In the genomic region with DNA sequence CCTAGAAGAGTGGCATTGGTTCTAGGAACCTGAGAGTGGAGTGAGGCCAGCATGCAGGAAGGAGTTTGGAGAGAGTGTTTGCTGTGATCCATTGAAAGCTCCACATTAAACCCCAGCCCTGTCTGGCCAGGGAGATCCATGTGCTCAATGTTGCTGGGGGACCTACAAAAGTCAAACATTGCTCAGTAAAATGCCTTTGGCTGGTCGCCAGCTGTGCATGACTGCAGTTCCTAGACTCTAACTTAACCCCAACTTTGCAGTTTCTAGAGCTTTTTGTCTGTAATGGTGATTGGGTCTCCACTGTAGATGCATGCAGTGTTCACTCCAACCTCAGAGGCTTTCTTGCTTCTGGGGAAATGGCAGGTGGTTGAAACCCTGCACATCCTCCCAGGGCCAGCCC, we compare ENCODE assay signal across 25 cellular contexts.
DNase-seq lines count a peak whose midpoint lies in the region; ATAC-seq and TF ChIP-seq lines count a peak whose summit lies in the region.
"Had no signal": no experiment of that assay in that cellular context is flagged by ENCODE, and none has a peak within 500 bp of the region (broad histone marks: within the 10 kb centered on the region; RNA-seq: fewer than 3 reads in every experiment).

No MANE protein-coding gene starts in this region.

- TF ChIP-seq EP300 in SK-N-SH (IDR thresholded peaks at IDR 0.05; ENCODE audit: borderline replicate concordance in 1 of 2, low read depth in 1 of 2, low read length in 1 of 2) = no peak
- no peak for TF ChIP-seq EP300 in ovary (IDR thresholded peaks at IDR 0.05)

- H2AFZ ChIP-seq in SK-N-SH (ENCODE audit: low read depth) = no peak overlapping the region

- no peak overlapping the region for H3K4me2 ChIP-seq in SK-N-SH

- no peak for ATAC-seq in SK-N-SH treated with all-trans-retinoic acid at 6 μM for 48 hours
- no peak for ATAC-seq in RWPE2 (ENCODE audit: low read depth)
- ATAC-seq in esophagus mucosa = no peak
- no peak for ATAC-seq in HG03025 (IDR thresholded peaks at IDR 0.05; ENCODE audit: low FRiP score, unreplicated experiment)
- ATAC-seq: activated T-cell treated with anti-CD3 and anti-CD28 coated beads, Interleukin-2, amount 50 U/mL, for 72 hours; left ventricle myocardium superior; right cardiac atrium had no signal

- TF ChIP-seq POLR2A in ovary (IDR thresholded peaks at IDR 0.05) (no peak), esophagus squamous epithelium (IDR thresholded peaks at IDR 0.05) (no peak)

- H3K36me3 ChIP-seq in SK-N-SH (replicated peaks in 1 of 2; ENCODE audit: control insufficient read depth in 1 of 2, insufficient read depth in 2 of 2, low read length in 1 of 2) (peaks cover 3 to 22% of the 10 kb centered on the region in 2 experiments), RWPE2 (ENCODE audit: low read depth) (no peaks in the 10 kb centered on the region), ovary (no peaks in the 10 kb centered on the region), esophagus squamous epithelium (no peaks in the 10 kb centered on the region)
- H3K36me3 ChIP-seq: thoracic aorta had no signal

- H3K27ac ChIP-seq in SK-N-SH (ENCODE audit: low read depth in 2 of 2, low read length in 1 of 2) = no peak overlapping the region
- H3K27ac ChIP-seq in RWPE2 (ENCODE audit: poor library complexity, severe bottlenecking) = peak overlapping the region; percentile 14
- no peak overlapping the region for H3K27ac ChIP-seq in ovary
- H3K27ac ChIP-seq in esophagus squamous epithelium = no peak overlapping the region
- H3K27ac ChIP-seq: thoracic aorta had no signal

- H3K9ac ChIP-seq in SK-N-SH = no peak overlapping the region

- H3K27me3 ChIP-seq in SK-N-SH (ENCODE audit: insufficient read depth) (no peaks in the 10 kb centered on the region), RWPE2 (ENCODE audit: insufficient read depth, poor library complexity, severe bottlenecking) (no peaks in the 10 kb centered on the region), ovary (no peaks in the 10 kb centered on the region), esophagus squamous epithelium (no peaks in the 10 kb centered on the region)

- no peaks in the 10 kb centered on the region for H3K79me2 ChIP-seq in SK-N-SH (ENCODE audit: insufficient read depth)

- POLR2A ChIA-PET in SK-N-SH (lab: Yijun Ruan, JAX) = no interaction called here

- intact Hi-C loops in ovary (cut with DNase I) = no loop called here
- intact Hi-C loops in esophagus squamous epithelium (cut with DNase I) = no loop called here

- CTCF ChIA-PET in SK-N-SH (lab: Yijun Ruan, JAX) = interaction anchor here (1.3 to 1.7 kb wide), 3 partner anchors 18 to 181 kb away, joined by 3 to 4 read pairs (median 4); no protein-coding TSS in a partner anchor

- H3K9me3 ChIP-seq in SK-N-SH (peaks cover 8% of the 10 kb centered on the region; the same call in 1 of the 2 replicates), RWPE2 (ENCODE audit: severe bottlenecking) (peaks cover 5% of the 10 kb centered on the region), ovary (no peaks in the 10 kb centered on the region), esophagus squamous epithelium (no peaks in the 10 kb centered on the region)
- H3K9me3 ChIP-seq: thoracic aorta had no signal

- peaks cover 16% of the 10 kb centered on the region for H3F3A ChIP-seq in SK-N-SH (replicated peaks; ENCODE audit: insufficient read depth)

- no peak for TF ChIP-seq RAD21 in SK-N-SH (IDR thresholded peaks at IDR 0.05; ENCODE audit: low read length)

- no peaks in the 10 kb centered on the region for H3K9me2 ChIP-seq in SK-N-SH

- WGBS in SK-N-SH (ENCODE audit: low lambda C conversion rate) = 36% methylated on average over 1 of the region's 1 CpG
- 0 to 24% (median 12%) methylated on average over 1 of the region's 1 CpG for WGBS in ovary, 3 donors
- 25 to 33% methylated on average over 1 of the region's 1 CpG for WGBS in esophagus squamous epithelium, 2 donors

- H4K20me1 ChIP-seq in SK-N-SH (ENCODE audit: insufficient read depth) = no peaks in the 10 kb centered on the region

- H3K4me1 ChIP-seq in SK-N-SH (ENCODE audit: control insufficient read depth in 1 of 2, insufficient read depth in 2 of 2, low read depth in 1 of 2, low read length in 1 of 2) (no peaks in the 10 kb centered on the region), RWPE2 (ENCODE audit: insufficient read depth, poor library complexity, severe bottlenecking) (peaks cover 32% of the 10 kb centered on the region), ovary (ENCODE audit: insufficient read depth) (no peaks in the 10 kb centered on the region), esophagus squamous epithelium (peaks cover 0 to 13% (median 8%) of the 10 kb centered on the region in 3 donors)

- H3K4me3 ChIP-seq in SK-N-SH (ENCODE audit: low read depth in 2 of 2, low read length in 1 of 2) (no peak overlapping the region), RWPE2 (ENCODE audit: severe bottlenecking) (no peak overlapping the region), fibroblast of the aortic adventitia (ENCODE audit: low read depth, low read length) (no peak overlapping the region), ovary (no peak overlapping the region), esophagus squamous epithelium (no peak overlapping the region)
- H3K4me3 ChIP-seq: thoracic aorta had no signal

- TF ChIP-seq CTCF in SK-N-SH (IDR thresholded peaks at IDR 0.05) (no peak), RWPE2 (IDR thresholded peaks at IDR 0.05; ENCODE audit: poor library complexity, severe bottlenecking) (no peak), fibroblast of the aortic adventitia (IDR thresholded peaks at IDR 0.05; ENCODE audit: insufficient read depth, low read length) (no peak), ovary (IDR thresholded peaks at IDR 0.05) (no peak), esophagus squamous epithelium (IDR thresholded peaks at IDR 0.05) (no peak)

- DNase-seq in SK-N-SH (no peak), RWPE2 (ENCODE audit: low spot score) (peak; percentile 53), fibroblast of the aortic adventitia (ENCODE audit: low read depth) (peak; percentile 44), ovary (no peak), esophagus squamous epithelium (lab: John Stamatoyannopoulos, UW) (no peak)
- DNase-seq: activated CD4-positive, alpha-beta memory T cell treated with anti-CD3 and anti-CD28 coated beads for 36 hours; activated CD4-positive, alpha-beta T cell treated with anti-CD3 and anti-CD28 coated beads for 1 hour; activated naive CD4-positive, alpha-beta T cell; activated T-cell treated with anti-CD3 and anti-CD28 coated beads, Interleukin-2, amount 50 U/mL, for 72 hours; CD4-positive, CD25-positive, alpha-beta regulatory T cell; glutamatergic neuron; HCEC 1CT; left ventricle myocardium superior; NCI-H1105; NCI-H187 treated with DMSO at 0.1 percent for 48 hours; NCI-H2171 treated with DMSO at 0.1 percent for 48 hours; NCI-H510A; posterior cingulate gyrus; right cardiac atrium; SHP77 treated with DMSO at 0.1 percent for 48 hours; stimulated activated CD8-positive, alpha-beta memory T cell treated with anti-CD3 and anti-CD28 coated beads, Interleukin-4, amount 100 ng/mL, for 48 hours had no signal

TF ChIP-seq in SK-N-SH, 30 proteins besides CTCF, POLR2A, EP300 and RAD21:
- 0 out of 2 replicates have a peak, but pooled peaks have one; percentile 12 for TF ChIP-seq NFIC (IDR thresholded peaks at IDR 0.05; ENCODE audit: borderline replicate concordance)
- TF ChIP-seq CHD2 (IDR thresholded peaks at IDR 0.05; ENCODE audit: low read length, partially characterized antibody) = no peak
- TF ChIP-seq, protein P1, sequence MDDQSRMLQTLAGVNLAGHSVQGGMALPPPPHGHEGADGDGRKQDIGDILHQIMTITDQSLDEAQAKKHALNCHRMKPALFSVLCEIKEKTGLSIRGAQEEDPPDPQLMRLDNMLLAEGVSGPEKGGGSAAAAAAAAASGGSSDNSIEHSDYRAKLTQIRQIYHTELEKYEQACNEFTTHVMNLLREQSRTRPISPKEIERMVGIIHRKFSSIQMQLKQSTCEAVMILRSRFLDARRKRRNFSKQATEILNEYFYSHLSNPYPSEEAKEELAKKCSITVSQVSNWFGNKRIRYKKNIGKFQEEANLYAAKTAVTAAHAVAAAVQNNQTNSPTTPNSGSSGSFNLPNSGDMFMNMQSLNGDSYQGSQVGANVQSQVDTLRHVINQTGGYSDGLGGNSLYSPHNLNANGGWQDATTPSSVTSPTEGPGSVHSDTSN (IDR thresholded peaks at IDR 0.05) = no peak
- no peak for TF ChIP-seq RXRA (IDR thresholded peaks at IDR 0.05; ENCODE audit: borderline replicate concordance, low read depth)
TF ChIP-seq in SK-N-SH: peak in this region for 1.

TF ChIP-seq in SK-N-SH treated with all-trans-retinoic acid at 6 μM for 48 hours, 23 proteins besides CTCF, POLR2A, EP300 and RAD21 (continues in another document):
- TF ChIP-seq ISL1 (CRISPR knock-in tag; IDR thresholded peaks at IDR 0.05) (no peak), SNAI2 (CRISPR knock-in tag; IDR thresholded peaks at IDR 0.05) (no peak), PATZ1 (CRISPR knock-in tag; IDR thresholded peaks at IDR 0.05; ENCODE audit: borderline replicate concordance) (no peak)

Comparison
In these comparisons a context has a peak if more than half of its experiments do, and no peak if none do; other contexts are left out.
1. DNase-seq: peak in RWPE2 (single experiment) and fibroblast of the aortic adventitia (single experiment); none in SK-N-SH (single experiment), ovary (0 of 5) and esophagus squamous epithelium (single experiment).